Comparison of ENCODE assay signal across 15 cellular contexts in genomic region chr4:48634688-48635308, GRCh38.
DNase-seq lines count a peak whose midpoint lies in the region; ATAC-seq and TF ChIP-seq lines count a peak whose summit lies in the region.
"Had no signal": no experiment of that assay in that cellular context is flagged by ENCODE, and none has a peak within 500 bp of the region (broad histone marks: within the 10 kb centered on the region; RNA-seq: fewer than 3 reads in every experiment).

No MANE protein-coding gene starts in this region.

- DNase-seq in OCI-LY7 (ENCODE audit: low spot score): peak; percentile 30
- DNase-seq in foreskin keratinocyte: no peak
- DNase-seq in substantia nigra (lab: John Stamatoyannopoulos, UW): no peak
- DNase-seq in stimulated activated CD8-positive, alpha-beta memory T cell treated with anti-CD3 and anti-CD28 coated beads, Interleukin-4, amount 100 ng/mL, for 48 hours: no peak
- no peak for DNase-seq in kidney glomerular epithelial cell (lab: John Stamatoyannopoulos, UW)
- DNase-seq: COR-L47; DMS153; GOT3; NCI-H1436 treated with DMSO at 0.1 percent for 48 hours; NCI-H2081; NCI-H526 treated with DMSO at 0.1 percent for 48 hours; NK-92 treated with Interleukin-12 subunit alpha and Interleukin-12 subunit beta, amount 100 ng/mL, for 24 hours had no signal

- TF ChIP-seq CTCF in OCI-LY7 (conservative IDR thresholded peaks at IDR 0.05; ENCODE audit: low read length): no peak
- no peak for TF ChIP-seq CTCF in foreskin keratinocyte (conservative IDR thresholded peaks at IDR 0.05)

- no peaks in the 10 kb centered on the region for H3K9me3 ChIP-seq in OCI-LY7 (ENCODE audit: low read length)

- no peak overlapping the region for H3K4me3 ChIP-seq in OCI-LY7 (ENCODE audit: low read depth, low read length, poor library complexity, severe bottlenecking)

- no peaks in the 10 kb centered on the region for H3K27me3 ChIP-seq in foreskin keratinocyte

- CTCF ChIA-PET in OCI-LY7 (lab: Charles Lee; ENCODE audit: unreplicated experiment): no interaction called here

- H4K20me1 ChIP-seq in OCI-LY7 (ENCODE audit: insufficient read depth, low read length): no peaks in the 10 kb centered on the region; the same call in 1 of the 2 replicates

- peak overlapping the region; percentile 31 for H3K27ac ChIP-seq in OCI-LY7 (ENCODE audit: low read depth, low read length, poor library complexity, severe bottlenecking)
- H3K27ac ChIP-seq in foreskin keratinocyte: no peak overlapping the region
- peak overlapping the region; percentile 98 for H3K27ac ChIP-seq in substantia nigra (ENCODE audit: low read depth, low read length, poor library complexity, severe bottlenecking)

- no peaks in the 10 kb centered on the region for H3K9me2 ChIP-seq in OCI-LY7 (ENCODE audit: insufficient read depth, low read length)

- ATAC-seq in GM18502 (IDR thresholded peaks at IDR 0.05; ENCODE audit: poor library complexity, unreplicated experiment) (peak; percentile 5), foreskin keratinocyte (peak; percentile 16), HG02571 (IDR thresholded peaks at IDR 0.05; ENCODE audit: unreplicated experiment) (no peak)
- ATAC-seq: HepG2 had no signal

- intact Hi-C loops in OCI-LY7 (cut with micrococcal nuclease; ENCODE audit: unreplicated experiment): no loop called here

- no TSS peak for BruUV-seq in OCI-LY7 (replicated peaks; lab: Mats Ljungman, UMichigan)

- H3K79me2 ChIP-seq in OCI-LY7 (ENCODE audit: insufficient read depth, low read depth, low read length): peaks cover 18% of the 10 kb centered on the region; the same call in 1 of the 2 replicates

- H3K4me1 ChIP-seq in OCI-LY7 (ENCODE audit: insufficient read depth, low read length, poor library complexity, severe bottlenecking): peaks cover 20% of the 10 kb centered on the region
- peaks cover 18% of the 10 kb centered on the region for H3K4me1 ChIP-seq in foreskin keratinocyte

- H2AFZ ChIP-seq in OCI-LY7 (ENCODE audit: low read length): no peak overlapping the region

- H3K36me3 ChIP-seq in OCI-LY7 (ENCODE audit: insufficient read depth, low read length): no peaks in the 10 kb centered on the region

- H3K4me2 ChIP-seq in OCI-LY7 (ENCODE audit: low read length): peak overlapping the region; percentile 25

- POLR2A ChIA-PET in OCI-LY7 (lab: Charles Lee): interaction anchor here (0.8 to 0.9 kb wide), 2 partner anchors 10 to 16 kb away, joined by 3 to 5 read pairs; no protein-coding TSS in a partner anchor
